ENCODE assay signal across 12 cellular contexts in the genomic region with DNA sequence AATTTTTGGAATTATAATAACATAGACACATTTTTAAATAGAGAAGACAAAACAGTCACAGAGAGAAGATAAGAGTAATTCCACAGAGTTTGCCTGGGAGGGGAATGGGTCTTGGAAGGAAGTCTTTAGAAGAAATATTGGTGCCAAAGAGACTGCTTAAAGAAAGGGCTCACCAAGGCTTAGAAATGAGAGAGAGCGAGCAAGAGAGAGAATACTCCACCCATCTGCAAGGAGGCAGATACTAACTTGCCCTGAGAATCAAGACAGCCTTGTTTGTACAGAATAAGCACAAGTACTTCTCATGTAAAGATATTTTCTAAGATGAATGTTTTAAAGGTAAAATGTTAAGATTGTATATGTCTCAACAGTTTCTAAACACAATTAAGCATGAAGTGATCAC.
A peak's percentile ranks its signal among the peaks of the same experiment; 100 is the strongest.
DNase-seq lines count a peak whose midpoint lies in the region; ATAC-seq and TF ChIP-seq lines count a peak whose summit lies in the region.
"Had no signal": no experiment of that assay in that cellular context is flagged by ENCODE, and none has a peak within 500 bp of the region (broad histone marks: within the 10 kb centered on the region; RNA-seq: fewer than 3 reads in every experiment).

No MANE protein-coding gene starts in this region.

- POLR2A ChIA-PET in AG04450 (lab: Yijun Ruan, JAX) = no interaction called here

- H2AFZ ChIP-seq in neuronal stem cell (ENCODE audit: low read length) = no peak overlapping the region

- H2BK120ac ChIP-seq in neuronal stem cell (ENCODE audit: low read depth, low read length) = no peak overlapping the region

- no peak overlapping the region for H3K4ac ChIP-seq in neuronal stem cell (ENCODE audit: low read length)

- no peak overlapping the region for H2BK15ac ChIP-seq in neuronal stem cell (ENCODE audit: low read length)

- H3K36me3 ChIP-seq in Peyer's patch = no peaks in the 10 kb centered on the region
- H3K36me3 ChIP-seq in esophagus (ENCODE audit: control insufficient read depth in 2 of 2, insufficient read depth in 2 of 2, low read length in 1 of 2) = no peaks in the 10 kb centered on the region
- no peaks in the 10 kb centered on the region for H3K36me3 ChIP-seq in neuronal stem cell (replicated peaks in 1 of 2; ENCODE audit: control insufficient read depth in 2 of 2, insufficient read depth in 2 of 2, low read length in 2 of 2)

- DNase-seq in AG04450 (ENCODE audit: low read depth, low spot score) (no peak), Peyer's patch (no peak), neuronal stem cell (ENCODE audit: low spot score) (no peak), ACHN (no peak), T1000 (lab: John Stamatoyannopoulos, UW) (no peak)
- no peak for DNase-seq in activated CD4-positive, CD25-positive, alpha-beta regulatory T cell treated with anti-CD3 and anti-CD28 coated beads, Interleukin-2, amount 50 U/mL, for 72 hours
- DNase-seq: CD4-positive, alpha-beta memory T cell; cortex of kidney; NCI-H1436 treated with DMSO at 0.1 percent for 48 hours; small intestine had no signal

- H3K4me3 ChIP-seq in AG04450 (ENCODE audit: low read depth, low read length) = no peak overlapping the region
- H3K4me3 ChIP-seq in Peyer's patch = no peak overlapping the region
- no peak overlapping the region for H3K4me3 ChIP-seq in esophagus (ENCODE audit: low read depth in 1 of 2, low read length in 2 of 2)
- no peak overlapping the region for H3K4me3 ChIP-seq in neuronal stem cell (ENCODE audit: low read length in 2 of 2)

- WGBS in esophagus, 2 donors = 33 to 48% methylated on average over 1 of the region's 1 CpG
- no CpG with 5 or more reads among the region's 1 CpG for WGBS in neuronal stem cell (ENCODE audit: extremely low coverage in 2 of 2, insufficient read length in 2 of 2, insufficient replicate concordance in 1 of 2), 2 donors

- no peaks in the 10 kb centered on the region for H3K79me1 ChIP-seq in neuronal stem cell (ENCODE audit: low read depth, low read length)

- in situ Hi-C loops in ACHN (cut with HindIII; ENCODE audit: low pct_ligation_motif_present, low pct_unique_long_range_greater_than_20kb, low sequenced_read_pairs) = no loop called here

- H3K14ac ChIP-seq in neuronal stem cell (ENCODE audit: low read length) = no peak overlapping the region

- no peak for TF ChIP-seq CTCF in AG04450 (IDR thresholded peaks at IDR 0.05; ENCODE audit: low read depth, low read length)
- no peak for TF ChIP-seq CTCF in Peyer's patch (IDR thresholded peaks at IDR 0.05)

- no peak overlapping the region for H3K18ac ChIP-seq in neuronal stem cell (ENCODE audit: low read length)

- no peak overlapping the region for H3K23ac ChIP-seq in neuronal stem cell (ENCODE audit: low read depth, low read length, poor library complexity)

- H3K4me1 ChIP-seq in Peyer's patch (peaks cover 0 to 20% (median 2%) of the 10 kb centered on the region in 4 donors), esophagus (ENCODE audit: control insufficient read depth in 2 of 2, insufficient read depth in 2 of 2, low read length in 1 of 2) (no peaks in the 10 kb centered on the region), neuronal stem cell (ENCODE audit: control insufficient read depth in 2 of 2, insufficient read depth in 1 of 2, low read depth in 1 of 2, low read length in 2 of 2) (peaks cover 3 to 8% of the 10 kb centered on the region in 2 donors)

- no peak for ATAC-seq in HG03460 (IDR thresholded peaks at IDR 0.05; ENCODE audit: unreplicated experiment)

- H2BK12ac ChIP-seq in neuronal stem cell (ENCODE audit: low read length) = no peak overlapping the region

- no peak overlapping the region for H2AK5ac ChIP-seq in neuronal stem cell (ENCODE audit: low read depth, low read length)

- no peak for TF ChIP-seq POLR2A in Peyer's patch (IDR thresholded peaks at IDR 0.05)

- H4K91ac ChIP-seq in neuronal stem cell (ENCODE audit: low read depth, low read length, poor library complexity) = no peak overlapping the region

- CTCF ChIA-PET in AG04450 (lab: Charles Lee) = no interaction called here

- H3K9me3 ChIP-seq in AG04450 (ENCODE audit: control insufficient read depth, insufficient read depth, low read length) (no peaks in the 10 kb centered on the region), Peyer's patch (no peaks in the 10 kb centered on the region), esophagus (ENCODE audit: control insufficient read depth in 2 of 2, insufficient read depth in 1 of 2, low read depth in 1 of 2, low read length in 1 of 2) (no peaks in the 10 kb centered on the region), neuronal stem cell (replicated peaks in 1 of 2; ENCODE audit: control insufficient read depth in 2 of 2, insufficient read depth in 1 of 2, low read depth in 1 of 2, low read length in 2 of 2) (no peaks in the 10 kb centered on the region)

- H3K27me3 ChIP-seq in AG04450 (ENCODE audit: control insufficient read depth, insufficient read depth, low read length) (no peaks in the 10 kb centered on the region), Peyer's patch (no peaks in the 10 kb centered on the region), esophagus (ENCODE audit: control insufficient read depth in 1 of 2, insufficient read depth in 2 of 2, low read length in 2 of 2) (no peaks in the 10 kb centered on the region), neuronal stem cell (ENCODE audit: control insufficient read depth in 3 of 3, insufficient read depth in 3 of 3, low read depth in 1 of 3, low read length in 3 of 3) (peaks cover 0 to 3% (median 0%) of the 10 kb centered on the region in 3 experiments)

- H3K4me2 ChIP-seq in neuronal stem cell (ENCODE audit: insufficient read depth, low read length, poor library complexity, severe bottlenecking) = no peak overlapping the region

- H3K9ac ChIP-seq in neuronal stem cell (ENCODE audit: low read depth, low read length, poor library complexity) = no peak overlapping the region

- H2BK5ac ChIP-seq in neuronal stem cell (ENCODE audit: low read length) = no peak overlapping the region

- peak overlapping the region; percentile 71 for H3K27ac ChIP-seq in AG04450 (ENCODE audit: low read depth, low read length)
- peak overlapping the region in 3 of 4 donors; percentile 3 to 68 (median 9) for H3K27ac ChIP-seq in Peyer's patch
- H3K27ac ChIP-seq in esophagus (ENCODE audit: low read depth in 2 of 2, low read length in 1 of 2) = peak overlapping the region; percentile 65 to 74
- peak overlapping the region; percentile 3 for H3K27ac ChIP-seq in neuronal stem cell (replicated peaks; ENCODE audit: low read length)

- H4K8ac ChIP-seq in neuronal stem cell (ENCODE audit: low read depth, low read length) = no peak overlapping the region

Comparison
In these comparisons a context has a peak if more than half of its experiments do, and no peak if none do; other contexts are left out.
1. H3K27ac ChIP-seq: peak in every context shown above with its lines; median percentile 71 in AG04450; 70 in esophagus; 9 in Peyer's patch; 3 in neuronal stem cell.